ENCODE assay signal across 7 cellular contexts in the genomic region with DNA sequence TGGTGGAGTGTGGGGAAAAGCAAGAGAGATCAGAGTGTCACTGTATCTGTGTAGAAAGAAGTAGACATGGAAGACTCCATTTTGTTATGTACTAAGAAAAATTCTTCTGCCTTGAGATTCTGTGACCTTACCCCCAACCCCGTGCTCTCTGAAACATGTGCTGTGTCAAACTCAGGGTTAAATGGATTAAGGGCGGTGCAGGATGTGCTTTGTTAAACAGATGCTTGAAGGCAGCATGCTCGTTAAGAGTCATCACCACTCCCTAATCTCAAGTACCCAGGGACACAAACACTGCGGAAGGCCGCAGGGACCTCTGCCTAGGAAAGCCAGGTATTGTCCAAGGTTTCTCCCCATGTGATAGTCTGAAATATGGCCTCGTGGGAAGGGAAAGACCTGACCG. TPM values are rescaled to one million over a fixed set of nuclear protein-coding genes. Genes with fewer than 3 reads are reported as not detected.
DNase-seq lines count a peak whose midpoint lies in the region; ATAC-seq and TF ChIP-seq lines count a peak whose summit lies in the region.
"Not testable (repeated sequence)": the region's sequence is repeated elsewhere in the genome, so short reads cannot be mapped to it uniquely, and the experiment has no call there.

No MANE protein-coding gene starts in this region.

- peak overlapping the region; percentile 98 for H3K27ac Mint-ChIP-seq in stimulated activated naive B cell treated with anti-CD40 and anti-IgM and Interleukin-4, amounts not matched to agents 10 μg/mL and 1 μg/mL and 100 μg/mL, for 72 hours

- H4K91ac ChIP-seq in mesenchymal stem cell (ENCODE audit: low read length); neuronal stem cell (ENCODE audit: low read depth, low read length, poor library complexity): not testable (repeated sequence)

- H2BK15ac ChIP-seq in mesenchymal stem cell (ENCODE audit: low read depth, poor library complexity, severe bottlenecking) = peak overlapping the region; percentile 60
- H2BK15ac ChIP-seq in neuronal stem cell (ENCODE audit: low read length) = not testable (repeated sequence)

- peaks cover 92% of the 10 kb centered on the region for H3K4me1 ChIP-seq in OCI-LY3 (ENCODE audit: low read length)
- peaks cover 30% of the 10 kb centered on the region for H3K4me1 ChIP-seq in mammary epithelial cell (ENCODE audit: insufficient read depth, low read length)
- peaks cover 73% of the 10 kb centered on the region for H3K4me1 ChIP-seq in mesenchymal stem cell (ENCODE audit: control insufficient read depth, insufficient read depth, low read depth, low read length)
- peaks cover 51 to 56% of the 10 kb centered on the region in 2 donors for H3K4me1 ChIP-seq in neuronal stem cell (ENCODE audit: control insufficient read depth in 2 of 2, insufficient read depth in 1 of 2, low read depth in 1 of 2, low read length in 2 of 2)

- H2AK5ac ChIP-seq in mesenchymal stem cell (ENCODE audit: low read length, severe bottlenecking) = not testable (repeated sequence)
- H2AK5ac ChIP-seq in neuronal stem cell (ENCODE audit: low read depth, low read length) = peak overlapping the region; percentile 96

- H3K9me3 Mint-ChIP-seq in stimulated activated naive B cell treated with anti-CD40 and anti-IgM and Interleukin-4, amounts not matched to agents 10 μg/mL and 1 μg/mL and 100 μg/mL, for 72 hours = not testable (repeated sequence)

- peaks cover 68 to 86% of the 10 kb centered on the region in 2 donors for H3K4me1 Mint-ChIP-seq in stimulated activated naive B cell treated with anti-CD40 and anti-IgM and Interleukin-4, amounts not matched to agents 10 μg/mL and 1 μg/mL and 100 μg/mL, for 72 hours

- H3K36me3 ChIP-seq in GM06990 (ENCODE audit: control insufficient read depth, insufficient read depth, low read length); OCI-LY3 (replicated peaks; ENCODE audit: low read depth, low read length); WERI-Rb-1; mammary epithelial cell (ENCODE audit: insufficient read depth, low read length); neuronal stem cell (replicated peaks in 1 of 2; ENCODE audit: control insufficient read depth in 2 of 2, insufficient read depth in 2 of 2, low read length in 2 of 2): not testable (repeated sequence)
- peaks cover 0 to 27% of the 10 kb centered on the region in 2 experiments for H3K36me3 ChIP-seq in mesenchymal stem cell (ENCODE audit: control insufficient read depth in 1 of 2, insufficient read depth in 2 of 2, low read depth in 1 of 2, low read length in 2 of 2)

- H3K27ac ChIP-seq in OCI-LY3 (ENCODE audit: low read length) (peak overlapping the region; percentile 94), WERI-Rb-1 (peak overlapping the region; percentile 54), mesenchymal stem cell (ENCODE audit: low read length, poor library complexity, severe bottlenecking) (peak overlapping the region; percentile 99)
- H3K27ac ChIP-seq in mammary epithelial cell (ENCODE audit: insufficient read depth, low read depth, low read length); neuronal stem cell (replicated peaks; ENCODE audit: low read length): not testable (repeated sequence)

- H3K9me3 ChIP-seq in OCI-LY3 (ENCODE audit: insufficient read depth, low read length); WERI-Rb-1 (ENCODE audit: severe bottlenecking); mammary epithelial cell (replicated peaks; ENCODE audit: insufficient read depth, low read length); mesenchymal stem cell (ENCODE audit: control insufficient read depth, low read length); neuronal stem cell (replicated peaks in 1 of 2; ENCODE audit: control insufficient read depth in 2 of 2, insufficient read depth in 1 of 2, low read depth in 1 of 2, low read length in 2 of 2): not testable (repeated sequence)

- peaks cover 21% of the 10 kb centered on the region for H4K20me1 ChIP-seq in OCI-LY3 (ENCODE audit: insufficient read depth, low read length)
- H4K20me1 ChIP-seq in mammary epithelial cell (ENCODE audit: insufficient read depth, low read length) = peaks cover 13% of the 10 kb centered on the region

- in situ Hi-C loops in mammary epithelial cell (cut with MboI; ENCODE audit: low sequenced_read_pairs in 2 of 2) = not testable (repeated sequence)

- H3K79me1 ChIP-seq in mesenchymal stem cell (replicated peaks; ENCODE audit: low read length, poor library complexity, severe bottlenecking) = not testable (repeated sequence)
- peaks cover 34% of the 10 kb centered on the region for H3K79me1 ChIP-seq in neuronal stem cell (ENCODE audit: low read depth, low read length)

- intact Hi-C loops in mammary epithelial cell (cut with micrococcal nuclease) = not testable (repeated sequence)

- H3K23ac ChIP-seq in mesenchymal stem cell (ENCODE audit: low read length in 2 of 2); neuronal stem cell (ENCODE audit: low read depth, low read length, poor library complexity): not testable (repeated sequence)

- not testable (repeated sequence) for H4K8ac ChIP-seq in mesenchymal stem cell (ENCODE audit: low read length); neuronal stem cell (ENCODE audit: low read depth, low read length)

- H3K27me3 ChIP-seq in GM06990 (replicated peaks; ENCODE audit: control insufficient read depth, insufficient read depth, low read length); OCI-LY3 (ENCODE audit: low read depth, low read length); WERI-Rb-1 (ENCODE audit: insufficient read depth, low read depth, severe bottlenecking); mammary epithelial cell (ENCODE audit: insufficient read depth, low read length); mesenchymal stem cell (ENCODE audit: control insufficient read depth in 1 of 2, insufficient read depth in 1 of 2, low read length in 2 of 2); neuronal stem cell (ENCODE audit: control insufficient read depth in 3 of 3, insufficient read depth in 3 of 3, low read depth in 1 of 3, low read length in 3 of 3): not testable (repeated sequence)

- peaks cover 10 to 17% of the 10 kb centered on the region in 2 donors for H3K36me3 Mint-ChIP-seq in stimulated activated naive B cell treated with anti-CD40 and anti-IgM and Interleukin-4, amounts not matched to agents 10 μg/mL and 1 μg/mL and 100 μg/mL, for 72 hours

- not testable (repeated sequence) for TF ChIP-seq CTCF in GM06990 (IDR thresholded peaks at IDR 0.05; ENCODE audit: insufficient read depth, low read length, poor library complexity, severe bottlenecking); OCI-LY3 (IDR thresholded peaks at IDR 0.05; ENCODE audit: low read depth, low read length); WERI-Rb-1 (IDR thresholded peaks at IDR 0.05; ENCODE audit: low read depth, low read length); mammary epithelial cell (conservative IDR thresholded peaks at IDR 0.05 in 1 of 2, IDR thresholded peaks at IDR 0.05 in 1 of 2; ENCODE audit: extremely low read depth in 1 of 2, insufficient read depth in 1 of 2, low read depth in 1 of 2, low read length in 2 of 2)

- 28% methylated on average over 3 of the region's 7 CpGs for WGBS in mammary epithelial cell (ENCODE audit: low coverage, missing lambda C conversion rate)
- WGBS in mesenchymal stem cell = no CpG with 5 or more reads among the region's 7 CpGs
- no CpG with 5 or more reads among the region's 7 CpGs for WGBS in neuronal stem cell (ENCODE audit: extremely low coverage in 2 of 2, insufficient read length in 2 of 2, insufficient replicate concordance in 1 of 2), 2 donors

- H3K18ac ChIP-seq in mesenchymal stem cell (ENCODE audit: low read depth in 1 of 2, low read length in 2 of 2) (peak overlapping the region in 1 of 2 experiments; percentile 79), neuronal stem cell (ENCODE audit: low read length) (peak overlapping the region; percentile 81)

- not testable (repeated sequence) for H3K27me3 Mint-ChIP-seq in stimulated activated naive B cell treated with anti-CD40 and anti-IgM and Interleukin-4, amounts not matched to agents 10 μg/mL and 1 μg/mL and 100 μg/mL, for 72 hours

- H3K4me2 ChIP-seq in OCI-LY3 (ENCODE audit: low read length) (peak overlapping the region; percentile 100), mammary epithelial cell (ENCODE audit: insufficient read depth, low read depth, low read length) (peak overlapping the region; percentile 30)
- not testable (repeated sequence) for H3K4me2 ChIP-seq in mesenchymal stem cell (ENCODE audit: low read length, poor library complexity, severe bottlenecking); neuronal stem cell (ENCODE audit: insufficient read depth, low read length, poor library complexity, severe bottlenecking)

- H3K4ac ChIP-seq in mesenchymal stem cell (ENCODE audit: low read depth in 1 of 2, low read length in 2 of 2) = peak overlapping the region in 1 of 2 experiments; percentile 57
- H3K4ac ChIP-seq in neuronal stem cell (ENCODE audit: low read length) = not testable (repeated sequence)

- not testable (repeated sequence) for H3K14ac ChIP-seq in mesenchymal stem cell (ENCODE audit: low read length in 2 of 2); neuronal stem cell (ENCODE audit: low read length)

- H2BK12ac ChIP-seq in mesenchymal stem cell (ENCODE audit: low read length in 2 of 2) = peak overlapping the region in 1 of 2 experiments; percentile 96
- H2BK12ac ChIP-seq in neuronal stem cell (ENCODE audit: low read length) = not testable (repeated sequence)

- DNase-seq in GM06990 (ENCODE audit: extremely low read depth, insufficient read length); WERI-Rb-1; mammary epithelial cell; mesenchymal stem cell; neuronal stem cell (ENCODE audit: low spot score); stimulated activated naive B cell treated with anti-CD40 and anti-IgM and Interleukin-4, amounts not matched to agents 10 μg/mL and 1 μg/mL and 100 μg/mL, for 72 hours: not testable (repeated sequence)

- not testable (repeated sequence) for BruUV-seq in mammary epithelial cell (replicated peaks; lab: Mats Ljungman, UMichigan)

- not testable (repeated sequence) for H2BK5ac ChIP-seq in mesenchymal stem cell (ENCODE audit: low read depth, low read length, poor library complexity, severe bottlenecking); neuronal stem cell (ENCODE audit: low read length)

- dilution Hi-C loops in mammary epithelial cell (cut with HindIII; ENCODE audit: low sequenced_read_pairs) = not testable (repeated sequence)

- not testable (repeated sequence) for H2AFZ ChIP-seq in OCI-LY3 (ENCODE audit: low read depth, low read length); mammary epithelial cell (ENCODE audit: low read depth, low read length); mesenchymal stem cell (ENCODE audit: low read depth, low read length); neuronal stem cell (ENCODE audit: low read length)

- H3K4me3 ChIP-seq in GM06990 (replicated peaks; ENCODE audit: low read depth, low read length) (peak overlapping the region; percentile 62), OCI-LY3 (ENCODE audit: low read length) (peak overlapping the region; percentile 80)
- not testable (repeated sequence) for H3K4me3 ChIP-seq in WERI-Rb-1 (ENCODE audit: low read depth, low read length); mammary epithelial cell (replicated peaks in 1 of 3; ENCODE audit: insufficient read depth in 1 of 3, low read depth in 2 of 3, low read length in 3 of 3); mesenchymal stem cell (ENCODE audit: insufficient read depth in 1 of 2, low read depth in 1 of 2, low read length in 2 of 2); neuronal stem cell (ENCODE audit: low read length in 2 of 2)

- CTCF ChIA-PET in mammary epithelial cell (lab: Charles Lee; ENCODE audit: low non-redundant PET) = not testable (repeated sequence)

- H3K9ac ChIP-seq in OCI-LY3 (ENCODE audit: low read length) = peak overlapping the region; percentile 97
- H3K9ac ChIP-seq in mammary epithelial cell (ENCODE audit: insufficient read depth, low read length); mesenchymal stem cell (ENCODE audit: low read length): not testable (repeated sequence)
- peak overlapping the region; percentile 44 for H3K9ac ChIP-seq in neuronal stem cell (ENCODE audit: low read depth, low read length, poor library complexity)

- H3K79me2 ChIP-seq in OCI-LY3 (ENCODE audit: low read length) (peaks cover 87% of the 10 kb centered on the region), mammary epithelial cell (ENCODE audit: insufficient read depth, low read length) (peaks cover 92% of the 10 kb centered on the region)

- not testable (repeated sequence) for H2BK120ac ChIP-seq in mesenchymal stem cell (ENCODE audit: low read depth, low read length); neuronal stem cell (ENCODE audit: low read depth, low read length)

- not testable (repeated sequence) for ATAC-seq in stimulated activated naive B cell treated with anti-CD40 and anti-IgM and Interleukin-4, amounts not matched to agents 10 μg/mL and 1 μg/mL and 100 μg/mL, for 72 hours (replicated peaks)

- H3K4me3 Mint-ChIP-seq in stimulated activated naive B cell treated with anti-CD40 and anti-IgM and Interleukin-4, amounts not matched to agents 10 μg/mL and 1 μg/mL and 100 μg/mL, for 72 hours = peak overlapping the region; percentile 84 to 87

RNA-seq across cellular contexts. Expression of a gene that starts 34.4 kb away (rescaled TPM):
- 10 to 100 TPM; 32.5 to 60.1 TPM for total RNA-seq in mammary epithelial cell
- 29.9 TPM for polyA plus RNA-seq in mammary epithelial cell
- 65.1 TPM for polyA minus RNA-seq in mammary epithelial cell
- polyA plus RNA-seq in mesenchymal stem cell (2013, experiment 1 of 2) = 11.6 TPM
- polyA plus RNA-seq in mesenchymal stem cell (2013, experiment 2 of 2) = 11.1 TPM
- polyA plus RNA-seq in neuronal stem cell (2013, experiment 1 of 2) = 18.5 TPM
- polyA plus RNA-seq in neuronal stem cell (2013, experiment 2 of 2) = 18.8 TPM
